8 cellular contexts compared by ENCODE assay signal in the genomic region with DNA sequence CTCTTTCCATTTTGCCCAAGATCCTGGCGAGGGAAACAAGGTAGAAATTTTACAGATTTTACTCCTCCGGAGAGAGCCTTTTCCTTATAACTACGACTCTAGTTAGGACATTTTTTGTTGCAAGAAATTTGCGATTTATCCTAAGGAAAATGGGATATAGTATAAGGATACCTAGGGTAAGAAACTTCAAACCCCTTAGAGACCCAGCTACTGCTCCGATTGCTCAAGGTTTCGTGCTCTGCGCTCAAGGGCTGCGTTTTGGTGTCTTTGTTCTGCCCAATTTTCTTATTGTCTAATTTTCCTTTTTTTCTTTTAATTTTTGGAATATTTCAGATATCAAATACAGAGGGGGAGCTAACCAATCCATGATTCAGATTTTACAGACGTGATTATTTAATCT. TPM values are rescaled to one million over a fixed set of nuclear protein-coding genes. Genes with fewer than 3 reads are reported as not detected.
DNase-seq lines count a peak whose midpoint lies in the region; ATAC-seq and TF ChIP-seq lines count a peak whose summit lies in the region.

No MANE protein-coding gene starts in this region.

- peak overlapping the region; percentile 99 for H3K4me3 Mint-ChIP-seq in activated CD4-positive, alpha-beta T cell treated with anti-CD3 and anti-CD28 coated beads for 36 hours
- H3K4me3 Mint-ChIP-seq in activated CD4-positive, alpha-beta memory T cell treated with anti-CD3 and anti-CD28 coated beads for 36 hours: peak overlapping the region; percentile 99

- H3K9me3 ChIP-seq in iPS-18c (ENCODE audit: control insufficient read depth, insufficient read depth, low read length): no peaks in the 10 kb centered on the region
- H3K9me3 ChIP-seq in suprapubic skin: no peaks in the 10 kb centered on the region

- peaks cover 24% of the 10 kb centered on the region for H3K36me3 Mint-ChIP-seq in activated CD4-positive, alpha-beta T cell treated with anti-CD3 and anti-CD28 coated beads for 36 hours (ENCODE audit: low read depth)
- H3K36me3 Mint-ChIP-seq in activated CD4-positive, alpha-beta memory T cell treated with anti-CD3 and anti-CD28 coated beads for 36 hours: peaks cover 12% of the 10 kb centered on the region

- H3K4me1 ChIP-seq in suprapubic skin: peaks cover 29% of the 10 kb centered on the region

- H3K4me1 Mint-ChIP-seq in activated CD4-positive, alpha-beta T cell treated with anti-CD3 and anti-CD28 coated beads for 36 hours: peaks cover 54% of the 10 kb centered on the region
- H3K4me1 Mint-ChIP-seq in activated CD4-positive, alpha-beta memory T cell treated with anti-CD3 and anti-CD28 coated beads for 36 hours (ENCODE audit: low read depth): peaks cover 55% of the 10 kb centered on the region

- CTCF ChIA-PET in activated CD4-positive, alpha-beta T cell treated with anti-CD3 and anti-CD28 coated beads for 36 hours (lab: Charles Lee): interaction anchor here (0.7 to 1.4 kb wide), 2 partner anchors 13 to 271 kb away, joined by 3 read pairs; no protein-coding TSS in a partner anchor
- CTCF ChIA-PET in activated CD4-positive, alpha-beta memory T cell treated with anti-CD3 and anti-CD28 coated beads for 36 hours (lab: Charles Lee): interaction anchor here (1.2 kb wide), 1 partner anchor 64 kb away, joined by 3 read pairs; no protein-coding TSS in a partner anchor

- no peak for TF ChIP-seq POLR2A in suprapubic skin (IDR thresholded peaks at IDR 0.05)

- no peaks in the 10 kb centered on the region for H3K27me3 Mint-ChIP-seq in activated CD4-positive, alpha-beta T cell treated with anti-CD3 and anti-CD28 coated beads for 36 hours
- no peaks in the 10 kb centered on the region for H3K27me3 Mint-ChIP-seq in activated CD4-positive, alpha-beta memory T cell treated with anti-CD3 and anti-CD28 coated beads for 36 hours

- intact Hi-C loops in activated CD4-positive, alpha-beta T cell treated with anti-CD3 and anti-CD28 coated beads for 36 hours (cut with DNase I, micrococcal nuclease): loop anchor here (5.0 to 10.0 kb wide), 6 partner anchors 82 to 1730 kb away; partner anchors contain the start of genes DYRK1A (in 1 of the 2), ETS2 (in 1 of the 2), SETD4 (in 1 of the 2) and VPS26C (in 1 of the 2)
- intact Hi-C loops in activated CD4-positive, alpha-beta memory T cell treated with anti-CD3 and anti-CD28 coated beads for 36 hours (cut with micrococcal nuclease): loop anchor here (5.0 kb wide), 1 partner anchor 488 kb away; no protein-coding TSS in a partner anchor

- H3K9me3 Mint-ChIP-seq in activated CD4-positive, alpha-beta T cell treated with anti-CD3 and anti-CD28 coated beads for 36 hours (ENCODE audit: low read depth): peaks cover 2% of the 10 kb centered on the region
- peaks cover 2% of the 10 kb centered on the region for H3K9me3 Mint-ChIP-seq in activated CD4-positive, alpha-beta memory T cell treated with anti-CD3 and anti-CD28 coated beads for 36 hours

- POLR2A ChIA-PET in activated CD4-positive, alpha-beta T cell treated with anti-CD3 and anti-CD28 coated beads for 36 hours (lab: Charles Lee): no interaction called here
- POLR2A ChIA-PET in activated CD4-positive, alpha-beta memory T cell treated with anti-CD3 and anti-CD28 coated beads for 36 hours (lab: Charles Lee): interaction anchor here (1.1 kb wide), 1 partner anchor 108 kb away, joined by 3 read pairs; the partner anchor contains the start of gene HLCS

- TF ChIP-seq EP300 in suprapubic skin (IDR thresholded peaks at IDR 0.05): no peak

- H3K27ac ChIP-seq in suprapubic skin: peak overlapping the region; percentile 100

- H3K4me3 ChIP-seq in iPS-18c (ENCODE audit: insufficient read depth, low read depth, low read length) (peak overlapping the region; percentile 69), suprapubic skin (peak overlapping the region; percentile 94)

- H3K27ac Mint-ChIP-seq in activated CD4-positive, alpha-beta T cell treated with anti-CD3 and anti-CD28 coated beads for 36 hours: peak overlapping the region; percentile 92
- H3K27ac Mint-ChIP-seq in activated CD4-positive, alpha-beta memory T cell treated with anti-CD3 and anti-CD28 coated beads for 36 hours: no peak overlapping the region

- no peaks in the 10 kb centered on the region for H3K36me3 ChIP-seq in suprapubic skin

- 27% methylated on average over 9 of the region's 9 CpGs for WGBS in suprapubic skin

- no peak for ATAC-seq in activated CD4-positive, alpha-beta T cell treated with anti-CD3 and anti-CD28 coated beads for 36 hours
- ATAC-seq in GM21367 (IDR thresholded peaks at IDR 0.05; ENCODE audit: unreplicated experiment): no peak
- no peak for ATAC-seq in GM19452 (IDR thresholded peaks at IDR 0.05; ENCODE audit: unreplicated experiment)
- no peak for ATAC-seq in HG02763 (IDR thresholded peaks at IDR 0.05; ENCODE audit: unreplicated experiment)

- H3K27me3 ChIP-seq in suprapubic skin: no peaks in the 10 kb centered on the region

- no peak for TF ChIP-seq CTCF in suprapubic skin (IDR thresholded peaks at IDR 0.05)

- no peak for DNase-seq in activated CD4-positive, alpha-beta T cell treated with anti-CD3 and anti-CD28 coated beads for 36 hours
- DNase-seq in activated CD4-positive, alpha-beta T cell treated with anti-CD3 and anti-CD28 coated beads for 1 hour: no peak
- DNase-seq in activated CD4-positive, alpha-beta memory T cell treated with anti-CD3 and anti-CD28 coated beads for 36 hours: no peak
- no peak for DNase-seq in suprapubic skin (ENCODE audit: low spot score in 2 of 2)

RNA-seq across cellular contexts. Expression of gene TTC3, which starts 1.5 kb away (rescaled TPM):
- total RNA-seq in activated CD4-positive, alpha-beta T cell treated with anti-CD3 and anti-CD28 coated beads for 36 hours: 10 to 100 TPM; 65.1 to 78.9 TPM
- total RNA-seq in activated CD4-positive, alpha-beta memory T cell treated with anti-CD3 and anti-CD28 coated beads for 36 hours: 10 to 100 TPM; 63.1 to 65.6 TPM
- total RNA-seq in suprapubic skin: 100 to 1,000 TPM in 3 of 4 donors, 10 to 100 TPM in 1; 96.5 to 195 (median 122) TPM

RNA-seq across cellular contexts. Expression of gene PIGP, which starts 1.7 kb away (rescaled TPM):
- 10 to 100 TPM; 32.8 to 41.0 TPM for total RNA-seq in activated CD4-positive, alpha-beta T cell treated with anti-CD3 and anti-CD28 coated beads for 36 hours
- 10 to 100 TPM; 19.2 to 21.2 TPM for total RNA-seq in activated CD4-positive, alpha-beta memory T cell treated with anti-CD3 and anti-CD28 coated beads for 36 hours
- total RNA-seq in suprapubic skin: 10 to 100 TPM in 3 of 4 donors, 1 to 10 TPM in 1; 8.4 to 15.5 (median 13.6) TPM
